32 cellular contexts compared by ENCODE assay signal in the genomic region with DNA sequence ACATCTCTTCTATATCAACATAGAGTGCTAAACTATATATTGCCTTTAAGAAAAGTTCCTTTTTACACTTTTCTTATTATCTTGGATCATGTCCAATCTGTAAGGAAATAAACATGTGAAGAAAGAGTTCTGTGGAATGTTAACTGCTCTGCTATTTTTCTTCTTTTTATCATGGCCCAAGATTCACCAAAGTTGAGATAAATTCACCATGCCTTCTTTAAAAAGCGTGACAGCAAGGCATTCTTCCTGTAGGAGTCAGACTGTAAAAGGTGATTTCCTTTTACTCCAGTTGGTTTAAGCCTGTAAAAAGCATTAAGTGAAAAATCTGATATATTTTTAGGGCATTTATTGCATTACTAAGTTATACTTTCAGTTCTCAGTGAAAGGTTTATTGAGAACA.
A peak's percentile ranks its signal among the peaks of the same experiment; 100 is the strongest.
DNase-seq lines count a peak whose midpoint lies in the region; ATAC-seq, FAIRE-seq and TF ChIP-seq lines count a peak whose summit lies in the region.
"Had no signal": no experiment of that assay in that cellular context is flagged by ENCODE, and none has a peak within 500 bp of the region (broad histone marks: within the 10 kb centered on the region; RNA-seq: fewer than 3 reads in every experiment).

No MANE protein-coding gene starts in this region.

- peaks cover 16% of the 10 kb centered on the region for H3K4me1 Mint-ChIP-seq in osteocyte (ENCODE audit: unreplicated experiment)
- H3K4me1 Mint-ChIP-seq: activated naive CD4-positive, alpha-beta T cell treated with anti-CD3 and anti-CD28 coated beads, Interleukin-2, amount 10 ng/mL, durations not matched to agents 7 days and 5 days; CD4-positive, CD25-positive, alpha-beta regulatory T cell had no signal

- H3K4me1 ChIP-seq in adipocyte (ENCODE audit: control insufficient read depth, insufficient read depth, low read length) = peaks cover 10% of the 10 kb centered on the region
- H3K4me1 ChIP-seq: right atrium auricular region, spleen had no signal

- H3K36me3 Mint-ChIP-seq in osteocyte (ENCODE audit: unreplicated experiment) = peaks cover 18% of the 10 kb centered on the region
- H3K36me3 Mint-ChIP-seq: activated naive CD4-positive, alpha-beta T cell treated with anti-CD3 and anti-CD28 coated beads, Interleukin-2, amount 10 ng/mL, durations not matched to agents 7 days and 5 days; CD4-positive, CD25-positive, alpha-beta regulatory T cell; natural killer cell treated with Interleukin-12 subunit alpha and Interleukin-12 subunit beta and Interleukin-15 and Interleukin-18, amount 100 ng/mL, for 72 hours; T-cell had no signal

- FAIRE-seq in endometrium (lab: Jason Lieb, UNC) = peak; percentile 4
- FAIRE-seq: endothelial cell of umbilical vein, GM12892, H1, islet of Langerhans had no signal

- H3K9me3 Mint-ChIP-seq in osteocyte (ENCODE audit: unreplicated experiment) = peaks cover 4% of the 10 kb centered on the region
- H3K9me3 Mint-ChIP-seq: activated naive CD4-positive, alpha-beta T cell treated with anti-CD3 and anti-CD28 coated beads, Interleukin-2, amount 10 ng/mL, durations not matched to agents 7 days and 5 days; activated T-helper 1 cell treated with anti-CD3 and anti-CD28 coated beads, Interleukin-12 subunit alpha, Interleukin-12 subunit beta, Interleukin-2, Interleukin-4 antibody, amounts not matched to agents 30 ng/mL and 10 ng/mL and 1 ng/mL, durations not matched to agents 14 hours and 24 hours and 36 hours; T-cell had no signal

- H3K27me3 Mint-ChIP-seq in osteocyte (ENCODE audit: unreplicated experiment) = no peaks in the 10 kb centered on the region
- H3K27me3 Mint-ChIP-seq: activated naive CD4-positive, alpha-beta T cell treated with anti-CD3 and anti-CD28 coated beads, Interleukin-2, amount 10 ng/mL, durations not matched to agents 7 days and 5 days; natural killer cell treated with Interleukin-12 subunit alpha and Interleukin-12 subunit beta and Interleukin-15 and Interleukin-18, amount 100 ng/mL, for 72 hours; T-cell; type B pancreatic cell had no signal

- H3K4me3 Mint-ChIP-seq in osteocyte (ENCODE audit: unreplicated experiment) = no peak overlapping the region
- H3K4me3 Mint-ChIP-seq: activated naive CD4-positive, alpha-beta T cell treated with anti-CD3 and anti-CD28 coated beads, Interleukin-2, amount 10 ng/mL, durations not matched to agents 7 days and 5 days; activated T-helper 1 cell treated with anti-CD3 and anti-CD28 coated beads, Interleukin-12 subunit alpha, Interleukin-12 subunit beta, Interleukin-2, Interleukin-4 antibody, amounts not matched to agents 30 ng/mL and 10 ng/mL and 1 ng/mL, durations not matched to agents 14 hours and 24 hours and 36 hours; CD4-positive, CD25-positive, alpha-beta regulatory T cell; natural killer cell treated with Interleukin-12 subunit alpha and Interleukin-12 subunit beta and Interleukin-15 and Interleukin-18, amount 100 ng/mL, for 72 hours; T-cell; type B pancreatic cell had no signal

- H3K27me3 ChIP-seq in adipocyte (replicated peaks; ENCODE audit: control insufficient read depth, insufficient read depth, low read length) = no peaks in the 10 kb centered on the region
- H3K27me3 ChIP-seq: right atrium auricular region, spleen had no signal

- no peak for ATAC-seq in GM18870 (IDR thresholded peaks at IDR 0.05; ENCODE audit: unreplicated experiment)
- ATAC-seq: activated CD4-positive, CD25-positive, alpha-beta regulatory T cell treated with anti-CD3 and anti-CD28 coated beads, Interleukin-2, amount 50 U/mL, for 24 hours; left ventricle myocardium superior; natural killer cell treated with Interleukin-12 subunit alpha and Interleukin-12 subunit beta and Interleukin-15 and Interleukin-18, amount 100 ng/mL, for 72 hours; T-cell had no signal

- TF ChIP-seq CTCF in osteocyte (IDR thresholded peaks at IDR 0.05) = no peak

- H3K9me3 ChIP-seq in adipocyte (ENCODE audit: control insufficient read depth, low read length) = no peaks in the 10 kb centered on the region
- H3K9me3 ChIP-seq: right atrium auricular region, spleen had no signal

- H3K27ac Mint-ChIP-seq in osteocyte (ENCODE audit: unreplicated experiment) = peak overlapping the region; percentile 21
- H3K27ac Mint-ChIP-seq: activated naive CD4-positive, alpha-beta T cell treated with anti-CD3 and anti-CD28 coated beads, Interleukin-2, amount 10 ng/mL, durations not matched to agents 7 days and 5 days; activated T-helper 1 cell treated with anti-CD3 and anti-CD28 coated beads, Interleukin-12 subunit alpha, Interleukin-12 subunit beta, Interleukin-2, Interleukin-4 antibody, amounts not matched to agents 30 ng/mL and 10 ng/mL and 1 ng/mL, durations not matched to agents 14 hours and 24 hours and 36 hours; CD4-positive, CD25-positive, alpha-beta regulatory T cell; natural killer cell treated with Interleukin-12 subunit alpha and Interleukin-12 subunit beta and Interleukin-15 and Interleukin-18, amount 100 ng/mL, for 72 hours; T-cell; type B pancreatic cell had no signal

- DNase-seq in EL (peak; percentile 44), adipocyte (ENCODE audit: low read depth) (peak; percentile 67), osteocyte (ENCODE audit: extremely low spot score, unreplicated experiment) (no peak), AG20443 (ENCODE audit: low spot score) (no peak), Kasumi-1 (lab: John Stamatoyannopoulos, UW) (no peak)
- DNase-seq: activated CD4-positive, alpha-beta T cell treated with anti-CD3 and anti-CD28 coated beads, Interleukin-2, amount 50 U/mL, for 48 hours; activated CD8-positive, alpha-beta memory T cell treated with anti-CD3 and anti-CD28 coated beads, Interleukin-2, amount 50 U/mL, for 4 hours; activated naive CD4-positive, alpha-beta T cell treated with anti-CD3 and anti-CD28 coated beads, Interleukin-2, amount 10 ng/mL, durations not matched to agents 7 days and 5 days; caudate nucleus; CD4-positive, CD25-positive, alpha-beta regulatory T cell; left ventricle myocardium superior; midbrain; NCI-H1092 treated with DMSO at 0.1 percent for 48 hours; NCI-H187 treated with DMSO at 0.1 percent for 48 hours; NCI-H526; NK-92 treated with Interleukin-12 subunit alpha and Interleukin-12 subunit beta, amount 100 ng/mL, for 24 hours; PC-9; SHP77; spleen; stimulated activated CD4-positive, alpha-beta T cell treated with anti-CD3 and anti-CD28 coated beads, Interleukin-2, amount 100 ng/mL, for 48 hours; T-cell had no signal

- H3K9ac ChIP-seq in adipocyte (ENCODE audit: low read length) = no peak overlapping the region

- no peaks in the 10 kb centered on the region for H3K36me3 ChIP-seq in adipocyte (ENCODE audit: control insufficient read depth, insufficient read depth, low read length, severe bottlenecking)
- H3K36me3 ChIP-seq: right atrium auricular region, spleen had no signal

- no peak overlapping the region for H3K4me3 ChIP-seq in adipocyte (ENCODE audit: low read length)
- H3K4me3 ChIP-seq: PC-9, right atrium auricular region, spleen had no signal

Comparison
In these comparisons a context has a peak if more than half of its experiments do, and no peak if none do; other contexts are left out.
1. DNase-seq: peak in EL (single experiment) and adipocyte (single experiment); none in osteocyte (single experiment), AG20443 (single experiment) and Kasumi-1 (0 of 2).